ENCODE assay signal across 18 cellular contexts in the genomic region with DNA sequence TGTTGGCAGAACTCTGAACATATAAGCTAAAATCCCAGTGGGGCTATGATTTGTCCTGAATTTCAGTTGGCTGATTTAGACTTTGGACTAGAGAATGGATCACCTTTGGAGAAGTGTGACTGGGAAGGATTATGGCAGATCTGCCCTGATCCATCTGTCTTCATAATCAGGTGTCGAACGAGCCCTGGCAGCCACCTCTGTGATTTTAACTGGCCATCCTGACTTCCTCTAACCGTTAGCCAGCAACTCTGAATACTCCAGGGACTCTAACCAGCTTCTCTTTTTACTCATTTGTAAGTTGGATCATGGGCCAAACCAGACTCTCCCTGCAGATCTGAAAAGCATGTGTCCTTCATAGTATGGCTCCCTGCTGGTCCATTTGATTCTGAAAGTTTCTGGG. TPM values are rescaled to one million over a fixed set of nuclear protein-coding genes. Genes with fewer than 3 reads are reported as not detected.
"Had no signal": no experiment of that assay in that cellular context is flagged by ENCODE, and none has a peak within 500 bp of the region (broad histone marks: within the 10 kb centered on the region; RNA-seq: fewer than 3 reads in every experiment).

No MANE protein-coding gene starts in this region.

- H3K9me3 Mint-ChIP-seq: activated CD8-positive, alpha-beta T cell treated with anti-CD3 and anti-CD28 coated beads for 36 hours; activated naive CD4-positive, alpha-beta T cell treated with anti-CD3 and anti-CD28 coated beads, Interleukin-2, amount 10 ng/mL, durations not matched to agents 7 days and 5 days; activated naive CD8-positive, alpha-beta T cell treated with anti-CD3 and anti-CD28 coated beads, Interleukin-2, amount 50 U/mL, for 24 hours; activated T-cell treated with anti-CD3 and anti-CD28 coated beads, Interleukin-2, amount 50 U/mL, for 24 hours; dendritic cell treated with granulocyte-macrophage colony-stimulating factor and Interleukin-4, amounts not matched to agents 40 ng/mL and 50 ng/mL, for 4 days; naive thymus-derived CD4-positive, alpha-beta T cell; stimulated activated naive B cell treated with anti-CD40 and anti-IgM and Interleukin-4, amounts not matched to agents 10 μg/mL and 1 μg/mL and 100 μg/mL, for 72 hours; T-helper 2 cell treated with Interferon-gamma antibody and Interleukin-4, amounts not matched to agents 5 μg/mL and 100 μg/mL, for 36 hours had no signal

- H3K9me3 ChIP-seq: left lung, mucosa of descending colon, pancreas had no signal

- H3K27me3 ChIP-seq: left lung, pancreas had no signal

- H3K4me3 ChIP-seq: left lung, mucosa of descending colon, pancreas had no signal

- H3K36me3 Mint-ChIP-seq: activated naive CD4-positive, alpha-beta T cell treated with anti-CD3 and anti-CD28 coated beads, Interleukin-2, amount 10 ng/mL, durations not matched to agents 7 days and 5 days; stimulated activated naive B cell treated with anti-CD40 and anti-IgM and Interleukin-4, amounts not matched to agents 10 μg/mL and 1 μg/mL and 100 μg/mL, for 72 hours had no signal

- ATAC-seq: activated CD8-positive, alpha-beta T cell treated with anti-CD3 and anti-CD28 coated beads for 36 hours; activated naive CD8-positive, alpha-beta T cell treated with anti-CD3 and anti-CD28 coated beads, Interleukin-2, amount 50 U/mL, for 24 hours; left lung; mucosa of descending colon; naive thymus-derived CD4-positive, alpha-beta T cell; pancreas; stimulated activated naive B cell treated with anti-CD40 and anti-IgM and Interleukin-4, amounts not matched to agents 10 μg/mL and 1 μg/mL and 100 μg/mL, for 72 hours had no signal

- H3K36me3 ChIP-seq: left lung, pancreas had no signal

- H3K4me1 ChIP-seq: left lung, pancreas had no signal

- H3K27me3 Mint-ChIP-seq: activated naive CD4-positive, alpha-beta T cell treated with anti-CD3 and anti-CD28 coated beads, Interleukin-2, amount 10 ng/mL, durations not matched to agents 7 days and 5 days had no signal

- H3K27ac ChIP-seq: left lung, pancreas had no signal

- DNase-seq: activated CD4-positive, alpha-beta T cell treated with anti-CD3 and anti-CD28 coated beads for 48 hours; activated CD4-positive, CD25-positive, alpha-beta regulatory T cell; activated CD8-positive, alpha-beta T cell treated with anti-CD3 and anti-CD28 coated beads for 36 hours; activated naive CD4-positive, alpha-beta T cell treated with anti-CD3 and anti-CD28 coated beads, Interleukin-2, amount 10 ng/mL, durations not matched to agents 7 days and 5 days; activated naive CD8-positive, alpha-beta T cell treated with anti-CD3 and anti-CD28 coated beads, Interleukin-2, amount 50 U/mL, for 24 hours; activated T-cell treated with anti-CD3 and anti-CD28 coated beads, Interleukin-2, amount 50 U/mL, for 24 hours; anterior cingulate cortex; effector memory CD4-positive, alpha-beta T cell; glutamatergic neuron; kidney; left lung; mucosa of descending colon; naive thymus-derived CD4-positive, alpha-beta T cell; pancreas; stimulated activated naive B cell treated with anti-CD40 and anti-IgM and Interleukin-4, amounts not matched to agents 10 μg/mL and 1 μg/mL and 100 μg/mL, for 72 hours had no signal

- H3K4me3 Mint-ChIP-seq: activated CD8-positive, alpha-beta T cell treated with anti-CD3 and anti-CD28 coated beads for 36 hours; activated naive CD4-positive, alpha-beta T cell treated with anti-CD3 and anti-CD28 coated beads, Interleukin-2, amount 10 ng/mL, durations not matched to agents 7 days and 5 days; activated naive CD8-positive, alpha-beta T cell treated with anti-CD3 and anti-CD28 coated beads, Interleukin-2, amount 50 U/mL, for 24 hours; activated T-cell treated with anti-CD3 and anti-CD28 coated beads, Interleukin-2, amount 50 U/mL, for 24 hours; dendritic cell treated with granulocyte-macrophage colony-stimulating factor and Interleukin-4, amounts not matched to agents 40 ng/mL and 50 ng/mL, for 4 days; naive thymus-derived CD4-positive, alpha-beta T cell; stimulated activated naive B cell treated with anti-CD40 and anti-IgM and Interleukin-4, amounts not matched to agents 10 μg/mL and 1 μg/mL and 100 μg/mL, for 72 hours; T-helper 2 cell treated with Interferon-gamma antibody and Interleukin-4, amounts not matched to agents 5 μg/mL and 100 μg/mL, for 36 hours had no signal

- H3K4me1 Mint-ChIP-seq: activated naive CD4-positive, alpha-beta T cell treated with anti-CD3 and anti-CD28 coated beads, Interleukin-2, amount 10 ng/mL, durations not matched to agents 7 days and 5 days; activated naive CD8-positive, alpha-beta T cell treated with anti-CD3 and anti-CD28 coated beads, Interleukin-2, amount 50 U/mL, for 24 hours; naive thymus-derived CD4-positive, alpha-beta T cell; stimulated activated naive B cell treated with anti-CD40 and anti-IgM and Interleukin-4, amounts not matched to agents 10 μg/mL and 1 μg/mL and 100 μg/mL, for 72 hours had no signal

- H3K27ac Mint-ChIP-seq: activated CD8-positive, alpha-beta T cell treated with anti-CD3 and anti-CD28 coated beads for 36 hours; activated naive CD4-positive, alpha-beta T cell treated with anti-CD3 and anti-CD28 coated beads, Interleukin-2, amount 10 ng/mL, durations not matched to agents 7 days and 5 days; activated naive CD8-positive, alpha-beta T cell treated with anti-CD3 and anti-CD28 coated beads, Interleukin-2, amount 50 U/mL, for 24 hours; activated T-cell treated with anti-CD3 and anti-CD28 coated beads, Interleukin-2, amount 50 U/mL, for 24 hours; dendritic cell treated with granulocyte-macrophage colony-stimulating factor and Interleukin-4, amounts not matched to agents 40 ng/mL and 50 ng/mL, for 4 days; naive thymus-derived CD4-positive, alpha-beta T cell; stimulated activated naive B cell treated with anti-CD40 and anti-IgM and Interleukin-4, amounts not matched to agents 10 μg/mL and 1 μg/mL and 100 μg/mL, for 72 hours; T-helper 2 cell treated with Interferon-gamma antibody and Interleukin-4, amounts not matched to agents 5 μg/mL and 100 μg/mL, for 36 hours had no signal

RNA-seq across cellular contexts. Expression of gene ACTN2, which starts 32.0 kb away (rescaled TPM):
- total RNA-seq: fibroblast of villous mesenchyme; naive thymus-derived CD4-positive, alpha-beta T cell had no signal
- polyA plus RNA-seq: naive thymus-derived CD4-positive, alpha-beta T cell had no signal
